Comparison of ENCODE assay signal across 8 cellular contexts in genomic region chr11:77065878-77066228, GRCh38. TPM values are rescaled to one million over a fixed set of nuclear protein-coding genes. Genes with fewer than 3 reads are reported as not detected.
DNase-seq lines count a peak whose midpoint lies in the region; ATAC-seq and TF ChIP-seq lines count a peak whose summit lies in the region.

No MANE protein-coding gene starts in this region.

- peak overlapping the region; percentile 66 for H3K27ac ChIP-seq in skeletal muscle tissue (ENCODE audit: low read depth, low read length)

- no peak for TF ChIP-seq CTCF in BJ (IDR thresholded peaks at IDR 0.05; ENCODE audit: insufficient read depth, low read depth, low read length)
- TF ChIP-seq CTCF in astrocyte of the cerebellum (IDR thresholded peaks at IDR 0.05; ENCODE audit: low read depth, low read length, missing control alignments) = no peak

- peak overlapping the region; percentile 75 for H3K4me3 ChIP-seq in BJ (ENCODE audit: low read depth, low read length)
- peak overlapping the region; percentile 60 for H3K4me3 ChIP-seq in astrocyte of the cerebellum (ENCODE audit: low read depth, low read length)
- peak overlapping the region; percentile 62 for H3K4me3 ChIP-seq in iPS-18c (ENCODE audit: insufficient read depth, low read depth, low read length)
- peak overlapping the region; percentile 74 to 81 (median 77) for H3K4me3 ChIP-seq in skeletal muscle tissue (ENCODE audit: low read length in 3 of 3)

- peak; percentile 8 for ATAC-seq in HG02642 (IDR thresholded peaks at IDR 0.05; ENCODE audit: poor library complexity, unreplicated experiment)
- no peak for ATAC-seq in GM18870 (IDR thresholded peaks at IDR 0.05; ENCODE audit: unreplicated experiment)

- in situ Hi-C loops in astrocyte of the cerebellum (cut with HindIII; ENCODE audit: low sequenced_read_pairs) = loop anchor here (5.0 to 10.0 kb wide), 2 partner anchors 56 to 79 kb away; no protein-coding TSS in a partner anchor

- peak overlapping the region; percentile 76 to 86 (median 82) for H3K9ac ChIP-seq in skeletal muscle tissue (ENCODE audit: low read depth in 1 of 3, low read length in 3 of 3)

- H3K4me1 ChIP-seq in skeletal muscle tissue (ENCODE audit: control insufficient read depth in 3 of 3, insufficient read depth in 3 of 3, low read length in 3 of 3) = peaks cover 15 to 22% (median 17%) of the 10 kb centered on the region in 3 donors

- POLR2A ChIA-PET in BJ (lab: Charles Lee) = no interaction called here

- DNase-seq in BJ (ENCODE audit: low read depth) (no peak), astrocyte of the cerebellum (ENCODE audit: low read depth) (no peak), NCI-H2081 treated with DMSO at 0.1 percent for 48 hours (lab: John Stamatoyannopoulos, UW) (no peak), NCI-H446 treated with DMSO at 0.1 percent for 48 hours (lab: John Stamatoyannopoulos, UW) (no peak)

- H3K36me3 ChIP-seq in BJ (ENCODE audit: control insufficient read depth, insufficient read depth, low read length) (no peaks in the 10 kb centered on the region), skeletal muscle tissue (ENCODE audit: control insufficient read depth in 3 of 3, insufficient read depth in 3 of 3, low read length in 3 of 3) (no peaks in the 10 kb centered on the region)

- no peaks in the 10 kb centered on the region for H3K9me3 ChIP-seq in iPS-18c (ENCODE audit: control insufficient read depth, insufficient read depth, low read length)
- H3K9me3 ChIP-seq in skeletal muscle tissue (ENCODE audit: control insufficient read depth in 3 of 3, low read length in 3 of 3) = no peaks in the 10 kb centered on the region

- H3K27me3 ChIP-seq in BJ (ENCODE audit: control insufficient read depth, insufficient read depth, low read length) = no peaks in the 10 kb centered on the region
- no peaks in the 10 kb centered on the region for H3K27me3 ChIP-seq in skeletal muscle tissue (ENCODE audit: control insufficient read depth in 3 of 3, insufficient read depth in 3 of 3, low read length in 3 of 3)

- CTCF ChIA-PET in BJ (lab: Yijun Ruan, JAX) = interaction anchor here (0.9 to 5.2 kb wide), 5 partner anchors 12 to 61 kb away, joined by 3 to 86 read pairs (median 10); no protein-coding TSS in a partner anchor

RNA-seq across cellular contexts. Expression of gene CAPN5, which starts 0.9 kb away (rescaled TPM):
- 11.3 and 18.4 TPM in 2 replicates for polyA plus RNA-seq in BJ (2011; rRNA removed)
- 10.2 and 13.7 TPM in 2 replicates for polyA minus RNA-seq in BJ (2011; rRNA and poly(A)+ RNA removed)
- total RNA-seq in skeletal muscle tissue = 5.2 TPM

RNA-seq across cellular contexts. Expression of gene B3GNT6, which starts 31.7 kb away (rescaled TPM):
- polyA plus RNA-seq in BJ (2011; rRNA removed) = not detected in 2 replicates
- not detected in 2 replicates for polyA minus RNA-seq in BJ (2011; rRNA and poly(A)+ RNA removed)
- not detected for total RNA-seq in skeletal muscle tissue

RNA-seq across cellular contexts. Expression of gene OMP, which starts 36.8 kb away (rescaled TPM):
- 0.21 TPM in 1 of 2 replicates, not detected in the other for polyA plus RNA-seq in BJ (2011; rRNA removed)
- 0.76 TPM in 1 of 2 replicates, not detected in the other for polyA minus RNA-seq in BJ (2011; rRNA and poly(A)+ RNA removed)
- total RNA-seq in skeletal muscle tissue = 1.6 TPM
